1 cellular context compared by ENCODE assay signal in the genomic region with DNA sequence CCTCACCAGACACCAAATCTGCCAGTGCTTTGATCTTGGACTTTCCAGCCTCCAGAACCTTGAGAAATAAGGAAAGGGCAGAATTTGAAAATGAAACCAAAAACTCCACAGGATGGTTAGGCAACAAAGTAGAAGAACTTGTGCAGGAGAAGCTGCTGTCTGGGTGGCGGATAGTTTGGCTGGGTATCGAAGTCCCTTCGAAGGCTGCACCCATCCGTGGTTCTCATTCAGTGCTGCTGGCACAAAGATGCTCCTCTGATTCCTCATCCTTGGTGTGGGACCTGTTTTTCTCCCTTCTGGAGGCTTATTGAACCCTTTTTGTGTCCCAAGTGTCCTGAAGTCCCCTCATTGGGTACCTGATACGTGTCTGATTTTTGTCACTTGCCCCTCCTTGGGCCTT.
TF ChIP-seq lines count a peak whose summit lies in the region.

No MANE protein-coding gene starts in this region.

TF ChIP-seq in WTC11, 78 proteins besides CTCF, POLR2A, EP300 and RAD21 (continued from another document):
- no peak for TF ChIP-seq CDX4 (CRISPR knock-in tag; IDR thresholded peaks at IDR 0.05; ENCODE audit: borderline replicate concordance)
- no peak for TF ChIP-seq ATF3 (CRISPR knock-in tag; conservative IDR thresholded peaks at IDR 0.05)
- TF ChIP-seq, protein P1, sequence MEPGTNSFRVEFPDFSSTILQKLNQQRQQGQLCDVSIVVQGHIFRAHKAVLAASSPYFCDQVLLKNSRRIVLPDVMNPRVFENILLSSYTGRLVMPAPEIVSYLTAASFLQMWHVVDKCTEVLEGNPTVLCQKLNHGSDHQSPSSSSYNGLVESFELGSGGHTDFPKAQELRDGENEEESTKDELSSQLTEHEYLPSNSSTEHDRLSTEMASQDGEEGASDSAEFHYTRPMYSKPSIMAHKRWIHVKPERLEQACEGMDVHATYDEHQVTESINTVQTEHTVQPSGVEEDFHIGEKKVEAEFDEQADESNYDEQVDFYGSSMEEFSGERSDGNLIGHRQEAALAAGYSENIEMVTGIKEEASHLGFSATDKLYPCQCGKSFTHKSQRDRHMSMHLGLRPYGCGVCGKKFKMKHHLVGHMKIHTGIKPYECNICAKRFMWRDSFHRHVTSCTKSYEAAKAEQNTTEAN (CRISPR knock-in tag; IDR thresholded peaks at IDR 0.05), result no peak
- TF ChIP-seq AFF4 (CRISPR knock-in tag; IDR thresholded peaks at IDR 0.05; ENCODE audit: borderline replicate concordance), result no peak
- no peak for TF ChIP-seq RELA (CRISPR knock-in tag; IDR thresholded peaks at IDR 0.05; ENCODE audit: borderline replicate concordance)
- TF ChIP-seq, protein P2, sequence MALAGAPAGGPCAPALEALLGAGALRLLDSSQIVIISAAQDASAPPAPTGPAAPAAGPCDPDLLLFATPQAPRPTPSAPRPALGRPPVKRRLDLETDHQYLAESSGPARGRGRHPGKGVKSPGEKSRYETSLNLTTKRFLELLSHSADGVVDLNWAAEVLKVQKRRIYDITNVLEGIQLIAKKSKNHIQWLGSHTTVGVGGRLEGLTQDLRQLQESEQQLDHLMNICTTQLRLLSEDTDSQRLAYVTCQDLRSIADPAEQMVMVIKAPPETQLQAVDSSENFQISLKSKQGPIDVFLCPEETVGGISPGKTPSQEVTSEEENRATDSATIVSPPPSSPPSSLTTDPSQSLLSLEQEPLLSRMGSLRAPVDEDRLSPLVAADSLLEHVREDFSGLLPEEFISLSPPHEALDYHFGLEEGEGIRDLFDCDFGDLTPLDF (CRISPR knock-in tag; IDR thresholded peaks at IDR 0.05), result no peak
TF ChIP-seq in WTC11: peak in this region for 0.
